ENCODE assay signal across 8 cellular contexts in genomic region chr2:234544659-234545611, GRCh38. TPM values are rescaled to one million over a fixed set of nuclear protein-coding genes. Genes with fewer than 3 reads are reported as not detected.
DNase-seq lines count a peak whose midpoint lies in the region; ATAC-seq and TF ChIP-seq lines count a peak whose summit lies in the region.

No MANE protein-coding gene starts in this region.

- H3K4me3 ChIP-seq in DND-41 (ENCODE audit: low read depth in 1 of 2, low read length in 2 of 2) = no peak overlapping the region
- no peak overlapping the region for H3K4me3 ChIP-seq in HEK293 (ENCODE audit: low read depth, low read length)
- peak overlapping the region; percentile 70 for H3K4me3 ChIP-seq in endodermal cell (ENCODE audit: low read length)

- WGBS in endodermal cell (ENCODE audit: insufficient coverage in 1 of 2, insufficient read length in 1 of 2), 2 experiments = 14 to 31% methylated on average over 8 to 24 of the region's 24 CpGs

- no peaks in the 10 kb centered on the region for H3K9me3 ChIP-seq in DND-41 (ENCODE audit: insufficient read depth, low read length, severe bottlenecking)
- H3K9me3 ChIP-seq in HEK293 (ENCODE audit: control insufficient read depth, insufficient read depth, low read depth, low read length) = no peaks in the 10 kb centered on the region
- H3K9me3 ChIP-seq in endodermal cell (ENCODE audit: control insufficient read depth, low read length) = no peaks in the 10 kb centered on the region

- no peak overlapping the region for H3K4me3 Mint-ChIP-seq in activated CD8-positive, alpha-beta T cell treated with anti-CD3 and anti-CD28 coated beads for 36 hours
- H3K4me3 Mint-ChIP-seq in endodermal cell = peak overlapping the region; percentile 43

- H3K27me3 Mint-ChIP-seq in activated CD8-positive, alpha-beta T cell treated with anti-CD3 and anti-CD28 coated beads for 36 hours = peaks cover 10% of the 10 kb centered on the region
- H3K27me3 Mint-ChIP-seq in endodermal cell (ENCODE audit: insufficient read depth) = peaks cover 7% of the 10 kb centered on the region

- peak; percentile 98 for ATAC-seq in DND-41 (ENCODE audit: insufficient read depth, low read depth)
- ATAC-seq in activated CD8-positive, alpha-beta T cell treated with anti-CD3 and anti-CD28 coated beads for 36 hours = peak; percentile 94
- no peak for ATAC-seq in GM19452 (IDR thresholded peaks at IDR 0.05; ENCODE audit: unreplicated experiment)

- TF ChIP-seq CTCF in DND-41 (IDR thresholded peaks at IDR 0.05; ENCODE audit: borderline replicate concordance, extremely low read depth, low read length, poor library complexity, severe bottlenecking) = peak; percentile 90
- TF ChIP-seq CTCF in HEK293 (tag by site-specific recombination; IDR thresholded peaks at IDR 0.05) = peak; percentile 73
- TF ChIP-seq CTCF in activated CD8-positive, alpha-beta T cell treated with anti-CD3 and anti-CD28 coated beads for 36 hours (IDR thresholded peaks at IDR 0.05) = peak; percentile 90
- TF ChIP-seq CTCF in endodermal cell (conservative IDR thresholded peaks at IDR 0.05) = peak; percentile 95

- no peak overlapping the region for H3K27ac Mint-ChIP-seq in activated CD8-positive, alpha-beta T cell treated with anti-CD3 and anti-CD28 coated beads for 36 hours
- H3K27ac Mint-ChIP-seq in endodermal cell = peak overlapping the region; percentile 31

- POLR2A ChIA-PET in HEK293 (lab: Yijun Ruan, JAX) = interaction anchor here (0.6 kb wide), 1 partner anchor 423 kb away, joined by 3 read pairs; no protein-coding TSS in a partner anchor
- POLR2A ChIA-PET in activated CD8-positive, alpha-beta T cell treated with anti-CD3 and anti-CD28 coated beads for 36 hours (lab: Charles Lee) = interaction anchor here (0.9 kb wide), 1 partner anchor 12 kb away, joined by 3 read pairs; no protein-coding TSS in a partner anchor

- no peaks in the 10 kb centered on the region for H3K79me2 ChIP-seq in DND-41 (ENCODE audit: insufficient read depth, low read length)

- no peaks in the 10 kb centered on the region for H3K36me3 ChIP-seq in DND-41 (ENCODE audit: insufficient read depth, low read length)
- no peaks in the 10 kb centered on the region for H3K36me3 ChIP-seq in HEK293 (ENCODE audit: control insufficient read depth in 2 of 2, insufficient read depth in 1 of 2, low read length in 2 of 2)
- no peaks in the 10 kb centered on the region for H3K36me3 ChIP-seq in endodermal cell (ENCODE audit: control insufficient read depth, insufficient read depth, low read length)

- H3K4me2 ChIP-seq in DND-41 (ENCODE audit: insufficient read depth, low read length) = no peak overlapping the region

- no peaks in the 10 kb centered on the region for H3K4me1 Mint-ChIP-seq in activated CD8-positive, alpha-beta T cell treated with anti-CD3 and anti-CD28 coated beads for 36 hours (ENCODE audit: low read depth)
- H3K4me1 Mint-ChIP-seq in endodermal cell = peaks cover 32% of the 10 kb centered on the region

- H3K27me3 ChIP-seq in DND-41 (ENCODE audit: insufficient read depth, low read length, poor library complexity) = peaks cover 6% of the 10 kb centered on the region
- no peaks in the 10 kb centered on the region for H3K27me3 ChIP-seq in endodermal cell (ENCODE audit: control insufficient read depth, insufficient read depth, low read length, poor library complexity, severe bottlenecking)

- intact Hi-C loops in activated CD8-positive, alpha-beta T cell treated with anti-CD3 and anti-CD28 coated beads for 36 hours (cut with micrococcal nuclease) = loop anchor here (5.0 kb wide), 2 partner anchors 408 to 568 kb away; no protein-coding TSS in a partner anchor

- no peaks in the 10 kb centered on the region for H3K36me3 Mint-ChIP-seq in activated CD8-positive, alpha-beta T cell treated with anti-CD3 and anti-CD28 coated beads for 36 hours (ENCODE audit: low read depth)
- H3K36me3 Mint-ChIP-seq in endodermal cell (ENCODE audit: low read depth) = no peaks in the 10 kb centered on the region

- CTCF ChIA-PET in HEK293 (lab: Yijun Ruan, JAX) = interaction anchor here (0.5 to 3.2 kb wide), 66 partner anchors 8 to 658 kb away, joined by 3 to 39 read pairs (median 4); partner anchors contain the start of gene ARL4C
- CTCF ChIA-PET in activated CD8-positive, alpha-beta T cell treated with anti-CD3 and anti-CD28 coated beads for 36 hours (lab: Charles Lee) = interaction anchor here (0.6 to 2.4 kb wide), 66 partner anchors 9 to 687 kb away, joined by 3 to 32 read pairs (median 4); no protein-coding TSS in a partner anchor

- peak; percentile 78 for DNase-seq in DND-41
- DNase-seq in NCI-H526 (lab: John Stamatoyannopoulos, UW) = peak; percentile 25 to 80
- peak; percentile 84 for DNase-seq in activated CD8-positive, alpha-beta T cell treated with anti-CD3 and anti-CD28 coated beads for 36 hours
- peak; percentile 95 for DNase-seq in endodermal cell
- DNase-seq in myocyte (ENCODE audit: low read depth) = peak; percentile 65
- DNase-seq in stimulated activated CD8-positive, alpha-beta memory T cell treated with anti-CD3 and anti-CD28 coated beads, Interleukin-7, amount 100 ng/mL, for 48 hours (ENCODE audit: extremely low read depth in 1 of 2, low read depth in 1 of 2) = peak; percentile 44 to 47

- H2AFZ ChIP-seq in DND-41 (ENCODE audit: low read depth, low read length) = no peak overlapping the region

- H3K27ac ChIP-seq in DND-41 (ENCODE audit: low read length) (no peak overlapping the region), HEK293 (ENCODE audit: extremely low read depth, low read depth, low read length) (no peak overlapping the region), endodermal cell (ENCODE audit: low read depth, low read length) (no peak overlapping the region)

- H4K20me1 ChIP-seq in DND-41 (ENCODE audit: insufficient read depth, low read length) = no peaks in the 10 kb centered on the region

- no peaks in the 10 kb centered on the region for H3K4me1 ChIP-seq in DND-41 (ENCODE audit: insufficient read depth, low read length)
- H3K4me1 ChIP-seq in HEK293 (ENCODE audit: control insufficient read depth, insufficient read depth, low read length) = no peaks in the 10 kb centered on the region
- H3K4me1 ChIP-seq in endodermal cell (ENCODE audit: control insufficient read depth, insufficient read depth, low read length) = peaks cover 2% of the 10 kb centered on the region

- H3K9ac ChIP-seq in DND-41 (ENCODE audit: low read depth, low read length) (no peak overlapping the region), endodermal cell (ENCODE audit: extremely low read depth, low read length, poor library complexity, severe bottlenecking) (peak overlapping the region; percentile 1)

- H3K9me3 Mint-ChIP-seq in activated CD8-positive, alpha-beta T cell treated with anti-CD3 and anti-CD28 coated beads for 36 hours = no peaks in the 10 kb centered on the region
- H3K9me3 Mint-ChIP-seq in endodermal cell = no peaks in the 10 kb centered on the region

TF ChIP-seq in HEK293, 187 proteins besides CTCF, POLR2A, EP300 and RAD21 (continues in another document):
- no peak for TF ChIP-seq GLI4 (tag by site-specific recombination; IDR thresholded peaks at IDR 0.05)
- TF ChIP-seq MYNN (tag by site-specific recombination; IDR thresholded peaks at IDR 0.05; ENCODE audit: borderline replicate concordance) = no peak
- TF ChIP-seq ZNF624 (tag by site-specific recombination; IDR thresholded peaks at IDR 0.05) = no peak
- TF ChIP-seq ZBTB17 (tag by site-specific recombination; IDR thresholded peaks at IDR 0.05) = 0 out of 2 replicates have a peak, but pooled peaks have one; percentile 19
- 0 out of 2 replicates have a peak, but pooled peaks have one; percentile 20 for TF ChIP-seq ZNF660 (tag by site-specific recombination; IDR thresholded peaks at IDR 0.05)
- no peak for TF ChIP-seq ZBTB6 (tag by site-specific recombination; IDR thresholded peaks at IDR 0.05)
- no peak for TF ChIP-seq GFI1B (tag by site-specific recombination; IDR thresholded peaks at IDR 0.05)
- no peak for TF ChIP-seq ZNF302 (tag by site-specific recombination; IDR thresholded peaks at IDR 0.05; ENCODE audit: low read depth)
- TF ChIP-seq ZFP69B (tag by site-specific recombination; IDR thresholded peaks at IDR 0.05) = peak; percentile 96
- TF ChIP-seq ATF2 (tag by site-specific recombination; IDR thresholded peaks at IDR 0.05; ENCODE audit: low read depth) = no peak
- TF ChIP-seq ZNF366 (tag by site-specific recombination; conservative IDR thresholded peaks at IDR 0.05) = peak; percentile 88
- no peak for TF ChIP-seq MZF1 (tag by site-specific recombination; IDR thresholded peaks at IDR 0.05; ENCODE audit: borderline replicate concordance)
- TF ChIP-seq ZNF488 (tag by site-specific recombination; IDR thresholded peaks at IDR 0.05) = no peak

RNA-seq across cellular contexts. Expression of gene ARL4C, which starts 48.1 kb away (rescaled TPM):
- total RNA-seq in activated CD8-positive, alpha-beta T cell treated with anti-CD3 and anti-CD28 coated beads for 36 hours = 10 to 100 TPM; 44.8 to 45.1 TPM
- total RNA-seq in endodermal cell (10 to 100 TPM in 1 of 2 donors, 1 to 10 TPM in 1; 9.3 to 21.7 TPM), myocyte (27.7 and 32.9 TPM in 2 replicates)
- polyA plus RNA-seq in endodermal cell (2013, experiment 1 of 2) = 74.9 TPM
- 65.4 TPM for polyA plus RNA-seq in endodermal cell (2013, experiment 2 of 2)
- polyA plus RNA-seq in myocyte (2012) = 59.0 TPM
